Comparison of ENCODE assay signal across 17 cellular contexts in the genomic region with DNA sequence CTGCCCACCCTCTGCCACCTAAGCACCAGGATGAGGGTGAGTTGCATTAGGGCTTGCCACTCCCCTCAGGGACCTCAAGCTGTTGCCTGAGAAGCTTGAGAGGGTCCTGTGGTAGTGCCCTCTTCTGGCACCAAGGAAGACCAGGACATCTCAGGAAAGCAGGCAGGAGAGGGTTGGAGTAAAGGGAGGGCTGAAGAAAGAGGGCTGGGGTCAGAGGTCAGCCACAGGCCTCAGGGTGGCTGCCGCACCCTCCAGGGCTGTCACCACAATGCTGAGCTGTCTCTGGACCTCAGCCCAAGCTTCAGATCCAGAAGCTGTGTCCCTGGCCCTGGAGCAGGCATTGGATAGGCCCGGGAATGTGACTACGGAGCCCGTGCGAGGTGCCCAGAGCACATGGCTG. TPM values are rescaled to one million over a fixed set of nuclear protein-coding genes. Genes with fewer than 3 reads are reported as not detected.
DNase-seq lines count a peak whose midpoint lies in the region; ATAC-seq, FAIRE-seq and TF ChIP-seq lines count a peak whose summit lies in the region.
"Had no signal": no experiment of that assay in that cellular context is flagged by ENCODE, and none has a peak within 500 bp of the region (broad histone marks: within the 10 kb centered on the region; RNA-seq: fewer than 3 reads in every experiment).

No MANE protein-coding gene starts in this region.

- no peaks in the 10 kb centered on the region for H3K9me3 Mint-ChIP-seq in natural killer cell
- H3K9me3 Mint-ChIP-seq: CD4-positive, alpha-beta T cell had no signal

- H3K4me3 Mint-ChIP-seq in natural killer cell = no peak overlapping the region

- no peaks in the 10 kb centered on the region for H3K9me2 ChIP-seq in Loucy (replicated peaks; ENCODE audit: low read depth, low read length)

- FAIRE-seq in bronchial epithelial cell (lab: Jason Lieb, UNC) = peak; percentile 18
- FAIRE-seq: A549, D721Med had no signal

- H3K27ac ChIP-seq in BLaER1 treated with 17β-estradiol and CSF1 and Interleukin-3, amounts not matched to agents 10 nM and 100 nM = no peak overlapping the region
- H3K27ac ChIP-seq: A549, KMS-11 had no signal

- TF ChIP-seq CTCF in Loucy (conservative IDR thresholded peaks at IDR 0.05; ENCODE audit: low read length) (no peak), bronchial epithelial cell (IDR thresholded peaks at IDR 0.05; ENCODE audit: insufficient read depth, low read length, severe bottlenecking) (no peak), natural killer cell (IDR thresholded peaks at IDR 0.05) (no peak)

- H3K27me3 ChIP-seq in BLaER1 treated with 17β-estradiol and CSF1 and Interleukin-3, amounts not matched to agents 10 nM and 100 nM = peaks cover 19 to 36% (median 28%) of the 10 kb centered on the region in 11 experiments
- H3K27me3 ChIP-seq in Loucy (ENCODE audit: insufficient read depth, low read length, poor library complexity, severe bottlenecking) (no peaks in the 10 kb centered on the region), bronchial epithelial cell (ENCODE audit: control insufficient read depth, insufficient read depth, low read length) (no peaks in the 10 kb centered on the region)

- no peak overlapping the region for H3K27ac Mint-ChIP-seq in natural killer cell
- H3K27ac Mint-ChIP-seq: CD4-positive, alpha-beta T cell had no signal

- ATAC-seq in natural killer cell = no peak
- ATAC-seq: A549 had no signal

- H3K27me3 Mint-ChIP-seq in natural killer cell (ENCODE audit: low read depth in 2 of 2) = no peaks in the 10 kb centered on the region
- H3K27me3 Mint-ChIP-seq: CD4-positive, alpha-beta T cell had no signal

- no peaks in the 10 kb centered on the region for H3K36me3 Mint-ChIP-seq in natural killer cell

- H3K4me1 ChIP-seq in BLaER1 treated with 17β-estradiol and CSF1 and Interleukin-3, amounts not matched to agents 10 nM and 100 nM = peaks cover 39 to 54% (median 49%) of the 10 kb centered on the region in 10 experiments
- H3K4me1 ChIP-seq in Loucy (ENCODE audit: insufficient read depth, low read length, poor library complexity, severe bottlenecking) = peaks cover 25% of the 10 kb centered on the region

- intact Hi-C loops in natural killer cell (cut with micrococcal nuclease) = no loop called here

- H3K9ac ChIP-seq in BLaER1 treated with 17β-estradiol and CSF1 and Interleukin-3, amounts not matched to agents 10 nM and 100 nM = peak overlapping the region in 9 of 11 experiments; percentile 11 to 50 (median 32); a peak in 11 of 22 replicates
- H3K9ac ChIP-seq in Loucy (ENCODE audit: low read depth, low read length, poor library complexity, severe bottlenecking) = no peak overlapping the region
- H3K9ac ChIP-seq: KMS-11 had no signal

- peaks cover 5% of the 10 kb centered on the region; the same call in 1 of the 2 replicates for H3F3A ChIP-seq in Loucy (ENCODE audit: low read depth)

- peaks cover 20 to 34% of the 10 kb centered on the region in 2 donors for H3K4me1 Mint-ChIP-seq in natural killer cell

- H2AFZ ChIP-seq in Loucy (ENCODE audit: low read length) = no peak overlapping the region

- H3K4me3 ChIP-seq in BLaER1 treated with 17β-estradiol and CSF1 and Interleukin-3, amounts not matched to agents 10 nM and 100 nM = no peak overlapping the region
- no peak overlapping the region for H3K4me3 ChIP-seq in Loucy (ENCODE audit: low read length, poor library complexity, severe bottlenecking)
- H3K4me3 ChIP-seq in bronchial epithelial cell (ENCODE audit: low read depth, low read length) = no peak overlapping the region
- H3K4me3 ChIP-seq: A549, HAP-1 had no signal

- H3K4me2 ChIP-seq in BLaER1 treated with 17β-estradiol and CSF1 and Interleukin-3, amounts not matched to agents 10 nM and 100 nM = peak overlapping the region; percentile 9 to 100 (median 55); a peak in 18 of 22 replicates
- H3K4me2 ChIP-seq in Loucy (ENCODE audit: low read depth, low read length, poor library complexity, severe bottlenecking) = peak overlapping the region; percentile 77
- H3K4me2 ChIP-seq: A549, KMS-11 had no signal

- H4K20me1 ChIP-seq in BLaER1 treated with 17β-estradiol and CSF1 and Interleukin-3, amounts not matched to agents 10 nM and 100 nM = peaks cover 0 to 59% (median 34%) of the 10 kb centered on the region in 11 experiments; a peak in 15 of 22 replicates
- peaks cover 14% of the 10 kb centered on the region for H4K20me1 ChIP-seq in Loucy (ENCODE audit: insufficient read depth, low read length, poor library complexity, severe bottlenecking)

- H3K79me2 ChIP-seq in Loucy (ENCODE audit: insufficient read depth, low read length) = peaks cover 39% of the 10 kb centered on the region

- no peak for DNase-seq in bronchial epithelial cell (ENCODE audit: low read depth)
- DNase-seq in natural killer cell = no peak
- no peak for DNase-seq in NCI-H146 treated with DMSO at 0.1 percent for 48 hours (lab: John Stamatoyannopoulos, UW; ENCODE audit: unreplicated experiment)
- DNase-seq in glomerular visceral epithelial cell (ENCODE audit: extremely low spot score) = no peak
- DNase-seq: AML-193; C1 segment of cervical spinal cord; Caco-2; CD4-positive, alpha-beta T cell; GDM1; GOT3 had no signal

- no peaks in the 10 kb centered on the region for H3K9me3 ChIP-seq in BLaER1 treated with 17β-estradiol and CSF1 and Interleukin-3, amounts not matched to agents 10 nM and 100 nM (replicated peaks in 1 of 11)
- no peaks in the 10 kb centered on the region for H3K9me3 ChIP-seq in Loucy (ENCODE audit: insufficient read depth, low read depth, low read length)
- H3K9me3 ChIP-seq: A549, Caco-2, HAP-1 had no signal

- H3K36me3 ChIP-seq in BLaER1 treated with 17β-estradiol and CSF1 and Interleukin-3, amounts not matched to agents 10 nM and 100 nM = peaks cover 12 to 37% (median 28%) of the 10 kb centered on the region in 11 experiments; a peak in 19 of 22 replicates
- no peaks in the 10 kb centered on the region for H3K36me3 ChIP-seq in Loucy (ENCODE audit: insufficient read depth, low read length)
- no peaks in the 10 kb centered on the region for H3K36me3 ChIP-seq in bronchial epithelial cell (ENCODE audit: control insufficient read depth, insufficient read depth, low read length)

RNA-seq across cellular contexts. Expression of gene SAC3D1, which starts 4.1 kb away (rescaled TPM):
- total RNA-seq in bronchial epithelial cell (10.4 and 15.5 TPM in 2 replicates), natural killer cell (1 to 10 TPM; 2.0 to 3.5 (median 2.8) TPM)

RNA-seq across cellular contexts. Expression of gene NAALADL1, which starts 13.3 kb away (rescaled TPM):
- total RNA-seq in bronchial epithelial cell (16.6 and 22.7 TPM in 2 replicates), natural killer cell (10 to 100 TPM; 41.6 to 54.1 (median 46.0) TPM)
- total RNA-seq: Daoy had no signal

RNA-seq across cellular contexts. Expression of gene SNX15, which starts 17.8 kb away (rescaled TPM):
- total RNA-seq in bronchial epithelial cell (15.5 and 18.1 TPM in 2 replicates), natural killer cell (10 to 100 TPM; 16.9 to 28.1 (median 27.1) TPM)

RNA-seq across cellular contexts. Expression of gene ARL2, which starts 31.1 kb away (rescaled TPM):
- 71.0 and 76.1 TPM in 2 replicates for total RNA-seq in bronchial epithelial cell
- 10 to 100 TPM; 19.9 to 20.5 (median 20.2) TPM for total RNA-seq in natural killer cell

RNA-seq across cellular contexts. Expression of gene CDCA5, which starts 38.8 kb away (rescaled TPM):
- total RNA-seq in bronchial epithelial cell (0.26 and 0.53 TPM in 2 replicates), natural killer cell (1 to 10 TPM; 3.3 to 6.8 (median 3.8) TPM)
